In the genomic region with DNA sequence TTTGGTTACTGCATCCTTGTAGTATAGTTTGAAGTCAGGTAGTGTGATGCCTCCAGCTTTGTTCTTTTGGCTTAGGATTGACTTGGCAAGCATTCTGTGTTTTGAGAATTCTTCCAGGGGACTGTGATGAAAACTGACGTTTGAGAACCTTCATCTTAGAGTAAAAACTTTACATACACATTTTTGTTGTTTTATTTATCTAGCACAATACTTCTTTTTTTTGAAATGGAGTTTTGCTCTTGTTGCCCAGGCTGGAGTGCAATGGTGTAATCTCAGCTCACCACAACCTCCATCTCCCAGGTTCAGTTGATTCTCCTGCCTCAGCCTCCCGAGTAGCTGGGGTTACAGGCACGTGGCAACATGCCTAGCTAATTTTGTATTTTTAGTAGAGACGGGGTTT, we compare ENCODE assay signal across 7 cellular contexts. TPM values are rescaled to one million over a fixed set of nuclear protein-coding genes. Genes with fewer than 3 reads are reported as not detected.
DNase-seq lines count a peak whose midpoint lies in the region; ATAC-seq and TF ChIP-seq lines count a peak whose summit lies in the region.
"Not testable (repeated sequence)": the region's sequence is repeated elsewhere in the genome, so short reads cannot be mapped to it uniquely, and the experiment has no call there.

No MANE protein-coding gene starts in this region.

- POLR2A ChIA-PET in HEK293 (lab: Yijun Ruan, JAX): not testable (repeated sequence)
- POLR2A ChIA-PET in activated CD8-positive, alpha-beta T cell treated with anti-CD3 and anti-CD28 coated beads for 36 hours (lab: Charles Lee): interaction anchor here (0.7 to 1.1 kb wide), 2 partner anchors 9 to 157 kb away, joined by 3 read pairs; no protein-coding TSS in a partner anchor

- peaks cover 23% of the 10 kb centered on the region for H3K4me1 ChIP-seq in HEK293 (ENCODE audit: control insufficient read depth, insufficient read depth, low read length)

- not testable (repeated sequence) for H3K4me3 ChIP-seq in HEK293 (ENCODE audit: low read depth, low read length)
- H3K4me3 ChIP-seq in cardiac fibroblast (replicated peaks in 1 of 2; ENCODE audit: low read depth in 2 of 2, low read length in 2 of 2): peak overlapping the region in 1 of 2 donors; percentile 6
- peak overlapping the region; percentile 29 for H3K4me3 ChIP-seq in skeletal muscle cell (ENCODE audit: low read depth, low read length)

- H3K9me3 Mint-ChIP-seq in T-helper 1 cell treated with Interleukin-12 subunit alpha and Interleukin-12 subunit beta and Interleukin-4 antibody, amounts not matched to agents 30 μg/mL and 1 μg/mL, for 36 hours; activated CD8-positive, alpha-beta T cell treated with anti-CD3 and anti-CD28 coated beads for 36 hours; activated naive CD4-positive, alpha-beta T cell treated with anti-CD3 and anti-CD28 coated beads, Interleukin-2, amount 10 ng/mL, durations not matched to agents 7 days and 5 days; memory B cell: not testable (repeated sequence)

- not testable (repeated sequence) for H3K36me3 ChIP-seq in HEK293 (ENCODE audit: control insufficient read depth in 2 of 2, insufficient read depth in 1 of 2, low read length in 2 of 2)

- DNase-seq in activated CD8-positive, alpha-beta T cell treated with anti-CD3 and anti-CD28 coated beads for 36 hours; activated naive CD4-positive, alpha-beta T cell treated with anti-CD3 and anti-CD28 coated beads, Interleukin-2, amount 10 ng/mL, durations not matched to agents 7 days and 5 days; memory B cell (ENCODE audit: low spot score in 2 of 2); skeletal muscle cell (ENCODE audit: low read depth): not testable (repeated sequence)
- DNase-seq in cardiac fibroblast (ENCODE audit: low read depth in 2 of 2): peak; percentile 40 to 48

- intact Hi-C loops in activated CD8-positive, alpha-beta T cell treated with anti-CD3 and anti-CD28 coated beads for 36 hours (cut with micrococcal nuclease): not testable (repeated sequence)

- H3K9me3 ChIP-seq in HEK293 (ENCODE audit: control insufficient read depth, insufficient read depth, low read depth, low read length): not testable (repeated sequence)

- H3K4me3 Mint-ChIP-seq in T-helper 1 cell treated with Interleukin-12 subunit alpha and Interleukin-12 subunit beta and Interleukin-4 antibody, amounts not matched to agents 30 μg/mL and 1 μg/mL, for 36 hours: peak overlapping the region; percentile 33
- H3K4me3 Mint-ChIP-seq in activated CD8-positive, alpha-beta T cell treated with anti-CD3 and anti-CD28 coated beads for 36 hours: peak overlapping the region; percentile 33
- not testable (repeated sequence) for H3K4me3 Mint-ChIP-seq in activated naive CD4-positive, alpha-beta T cell treated with anti-CD3 and anti-CD28 coated beads, Interleukin-2, amount 10 ng/mL, durations not matched to agents 7 days and 5 days; memory B cell

- TF ChIP-seq CTCF in HEK293 (tag by site-specific recombination; IDR thresholded peaks at IDR 0.05); activated CD8-positive, alpha-beta T cell treated with anti-CD3 and anti-CD28 coated beads for 36 hours (IDR thresholded peaks at IDR 0.05); cardiac fibroblast (IDR thresholded peaks at IDR 0.05; ENCODE audit: low read depth, low read length): not testable (repeated sequence)

- H3K36me3 Mint-ChIP-seq in T-helper 1 cell treated with Interleukin-12 subunit alpha and Interleukin-12 subunit beta and Interleukin-4 antibody, amounts not matched to agents 30 μg/mL and 1 μg/mL, for 36 hours (ENCODE audit: low read depth): peaks cover 17% of the 10 kb centered on the region
- peaks cover 33% of the 10 kb centered on the region for H3K36me3 Mint-ChIP-seq in activated CD8-positive, alpha-beta T cell treated with anti-CD3 and anti-CD28 coated beads for 36 hours (ENCODE audit: low read depth)
- peaks cover 28% of the 10 kb centered on the region for H3K36me3 Mint-ChIP-seq in activated naive CD4-positive, alpha-beta T cell treated with anti-CD3 and anti-CD28 coated beads, Interleukin-2, amount 10 ng/mL, durations not matched to agents 7 days and 5 days
- H3K36me3 Mint-ChIP-seq in memory B cell: not testable (repeated sequence)

- not testable (repeated sequence) for H3K27ac Mint-ChIP-seq in T-helper 1 cell treated with Interleukin-12 subunit alpha and Interleukin-12 subunit beta and Interleukin-4 antibody, amounts not matched to agents 30 μg/mL and 1 μg/mL, for 36 hours
- peak overlapping the region; percentile 42 for H3K27ac Mint-ChIP-seq in activated CD8-positive, alpha-beta T cell treated with anti-CD3 and anti-CD28 coated beads for 36 hours
- peak overlapping the region; percentile 28 for H3K27ac Mint-ChIP-seq in activated naive CD4-positive, alpha-beta T cell treated with anti-CD3 and anti-CD28 coated beads, Interleukin-2, amount 10 ng/mL, durations not matched to agents 7 days and 5 days
- H3K27ac Mint-ChIP-seq in memory B cell: peak overlapping the region; percentile 62

- H3K27ac ChIP-seq in HEK293 (ENCODE audit: extremely low read depth, low read depth, low read length): not testable (repeated sequence)

- not testable (repeated sequence) for H3K27me3 Mint-ChIP-seq in T-helper 1 cell treated with Interleukin-12 subunit alpha and Interleukin-12 subunit beta and Interleukin-4 antibody, amounts not matched to agents 30 μg/mL and 1 μg/mL, for 36 hours (ENCODE audit: low read depth); activated CD8-positive, alpha-beta T cell treated with anti-CD3 and anti-CD28 coated beads for 36 hours; activated naive CD4-positive, alpha-beta T cell treated with anti-CD3 and anti-CD28 coated beads, Interleukin-2, amount 10 ng/mL, durations not matched to agents 7 days and 5 days; memory B cell

- peaks cover 63% of the 10 kb centered on the region for H3K4me1 Mint-ChIP-seq in T-helper 1 cell treated with Interleukin-12 subunit alpha and Interleukin-12 subunit beta and Interleukin-4 antibody, amounts not matched to agents 30 μg/mL and 1 μg/mL, for 36 hours (ENCODE audit: low read depth)
- peaks cover 83% of the 10 kb centered on the region for H3K4me1 Mint-ChIP-seq in activated CD8-positive, alpha-beta T cell treated with anti-CD3 and anti-CD28 coated beads for 36 hours (ENCODE audit: low read depth)
- peaks cover 93% of the 10 kb centered on the region for H3K4me1 Mint-ChIP-seq in activated naive CD4-positive, alpha-beta T cell treated with anti-CD3 and anti-CD28 coated beads, Interleukin-2, amount 10 ng/mL, durations not matched to agents 7 days and 5 days
- peaks cover 43% of the 10 kb centered on the region for H3K4me1 Mint-ChIP-seq in memory B cell

- CTCF ChIA-PET in HEK293 (lab: Yijun Ruan, JAX); activated naive CD4-positive, alpha-beta T cell treated with anti-CD3 and anti-CD28 coated beads, Interleukin-2, amount 10 ng/mL, durations not matched to agents 7 days and 5 days (lab: Charles Lee): not testable (repeated sequence)
- CTCF ChIA-PET in activated CD8-positive, alpha-beta T cell treated with anti-CD3 and anti-CD28 coated beads for 36 hours (lab: Charles Lee): interaction anchor here (1.1 kb wide), 1 partner anchor 11 kb away, joined by 5 read pairs; no protein-coding TSS in a partner anchor

- ATAC-seq in activated CD8-positive, alpha-beta T cell treated with anti-CD3 and anti-CD28 coated beads for 36 hours; memory B cell (ENCODE audit: low read depth): not testable (repeated sequence)

TF ChIP-seq in HEK293, 187 proteins besides CTCF, POLR2A, EP300 and RAD21:
- TF ChIP-seq ZXDB (tag by site-specific recombination; IDR thresholded peaks at IDR 0.05): peak; percentile 25; the same call in 1 of the 2 replicates
- peak; percentile 97 for TF ChIP-seq ZFP37 (tag by site-specific recombination; IDR thresholded peaks at IDR 0.05)
TF ChIP-seq in HEK293: peak in this region for 2; not testable (repeated sequence) for 185.

RNA-seq across cellular contexts. Expression of a gene that starts 13.4 kb away (rescaled TPM):
- total RNA-seq in activated CD8-positive, alpha-beta T cell treated with anti-CD3 and anti-CD28 coated beads for 36 hours: 100 to 1,000 TPM; 133 to 140 TPM

RNA-seq across cellular contexts. Expression of a gene that starts 53.5 kb away (rescaled TPM):
- 10 to 100 TPM; 11.4 to 11.6 TPM for total RNA-seq in activated CD8-positive, alpha-beta T cell treated with anti-CD3 and anti-CD28 coated beads for 36 hours
